Comparison of ENCODE assay signal across 8 cellular contexts in the genomic region with DNA sequence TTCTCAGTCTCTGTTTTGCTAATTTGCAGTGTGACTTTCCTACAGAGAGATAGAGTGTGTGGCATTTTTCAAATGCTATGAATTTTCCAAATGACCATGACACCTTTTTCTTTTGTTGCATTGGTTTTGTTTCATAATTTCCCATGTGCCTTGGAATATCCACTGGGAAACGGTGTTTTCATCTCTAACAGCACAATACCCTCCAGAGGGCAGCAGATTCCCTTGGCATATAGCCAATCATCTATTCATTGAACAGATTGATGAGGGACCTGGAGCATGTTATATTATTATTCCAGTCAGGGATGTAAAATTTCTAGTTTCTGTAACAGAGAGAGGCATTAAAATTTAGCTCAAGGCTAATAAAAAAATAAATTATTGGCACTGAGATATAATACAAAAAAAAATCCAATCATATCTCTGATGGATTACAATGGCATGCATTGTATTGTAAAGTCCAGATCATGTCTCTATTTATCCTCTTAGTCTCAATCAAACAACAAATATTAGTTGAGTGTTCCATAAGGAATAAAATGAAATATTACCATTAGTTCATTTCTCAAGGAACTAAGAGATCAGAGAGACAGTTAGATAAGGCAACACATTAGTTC. TPM values are rescaled to one million over a fixed set of nuclear protein-coding genes. Genes with fewer than 3 reads are reported as not detected.
DNase-seq lines count a peak whose midpoint lies in the region; ATAC-seq and TF ChIP-seq lines count a peak whose summit lies in the region.

No MANE protein-coding gene starts in this region.

- no peak for ATAC-seq in HG02840 (IDR thresholded peaks at IDR 0.05; ENCODE audit: low FRiP score, unreplicated experiment)
- no peak for ATAC-seq in HG03432 (IDR thresholded peaks at IDR 0.05; ENCODE audit: unreplicated experiment)

- no peak overlapping the region for H3K9ac ChIP-seq in Loucy (ENCODE audit: low read depth, low read length, poor library complexity, severe bottlenecking)

- TF ChIP-seq POLR2A in tibial nerve (IDR thresholded peaks at IDR 0.05), result no peak

- no peak overlapping the region for H2AFZ ChIP-seq in Loucy (ENCODE audit: low read length)

- H3K9me2 ChIP-seq in Loucy (replicated peaks; ENCODE audit: low read depth, low read length), result no peaks in the 10 kb centered on the region

- H4K20me1 ChIP-seq in Loucy (ENCODE audit: insufficient read depth, low read length, poor library complexity, severe bottlenecking), result no peaks in the 10 kb centered on the region

- DNase-seq in D341Med (ENCODE audit: low spot score) (peak; percentile 66), SK-N-DZ (ENCODE audit: low spot score) (peak; percentile 10), head of caudate nucleus (peak in 26 of 42 donors; percentile 8 to 83 (median 42)), tibial nerve (ENCODE audit: low spot score in 2 of 2) (peak in 1 of 2 donors; percentile 67), ureter (ENCODE audit: low spot score) (no peak)

- H3K27me3 ChIP-seq in Loucy (ENCODE audit: insufficient read depth, low read length, poor library complexity, severe bottlenecking) (no peaks in the 10 kb centered on the region), tibial nerve (no peaks in the 10 kb centered on the region)

- H3F3A ChIP-seq in Loucy (ENCODE audit: low read depth), result no peaks in the 10 kb centered on the region

- no peak overlapping the region for H3K4me3 ChIP-seq in Loucy (ENCODE audit: low read length, poor library complexity, severe bottlenecking)
- H3K4me3 ChIP-seq in tibial nerve, result no peak overlapping the region

- WGBS in tibial nerve, 2 donors, result 0% methylated on average over 1 of the region's 1 CpG

- H3K36me3 ChIP-seq in Loucy (ENCODE audit: insufficient read depth, low read length) (no peaks in the 10 kb centered on the region), tibial nerve (no peaks in the 10 kb centered on the region)

- intact Hi-C loops in head of caudate nucleus (cut with DNase I), result no loop called here

- H3K4me1 ChIP-seq in Loucy (ENCODE audit: insufficient read depth, low read length, poor library complexity, severe bottlenecking), result no peaks in the 10 kb centered on the region
- H3K4me1 ChIP-seq in tibial nerve, result no peaks in the 10 kb centered on the region

- no peak overlapping the region for H3K4me2 ChIP-seq in Loucy (ENCODE audit: low read depth, low read length, poor library complexity, severe bottlenecking)

- TF ChIP-seq EP300 in tibial nerve (IDR thresholded peaks at IDR 0.05), result peak in 1 of 2 donors; percentile 33

- TF ChIP-seq CTCF in Loucy (conservative IDR thresholded peaks at IDR 0.05; ENCODE audit: low read length), result peak; percentile 53
- peak; percentile 31 to 61 (median 35) for TF ChIP-seq CTCF in tibial nerve (IDR thresholded peaks at IDR 0.05)

- no peak overlapping the region for H3K27ac ChIP-seq in tibial nerve

- no peaks in the 10 kb centered on the region for H3K79me2 ChIP-seq in Loucy (ENCODE audit: insufficient read depth, low read length)

- H3K9me3 ChIP-seq in Loucy (ENCODE audit: insufficient read depth, low read depth, low read length) (no peaks in the 10 kb centered on the region), tibial nerve (no peaks in the 10 kb centered on the region)

RNA-seq across cellular contexts. Expression of gene NTN4, which starts 29.6 kb away (rescaled TPM):
- polyA plus RNA-seq in SK-N-DZ (2014; cell fraction: cytosol; rRNA removed), result 0.14 TPM in 1 of 2 replicates, not detected in the other
- polyA plus RNA-seq in SK-N-DZ (2014; cell fraction: nucleus; rRNA removed), result 0.19 TPM in 1 of 2 replicates, not detected in the other
- total RNA-seq in tibial nerve, result 10 to 100 TPM; 30.8 to 50.6 (median 32.2) TPM
- 97.7 TPM for total RNA-seq in ureter

RNA-seq across cellular contexts. Expression of gene SNRPF, which starts 38.6 kb away (rescaled TPM):
- polyA plus RNA-seq in SK-N-DZ (2014; cell fraction: cytosol; rRNA removed), result 23.3 and 23.5 TPM in 2 replicates
- polyA plus RNA-seq in SK-N-DZ (2014; cell fraction: nucleus; rRNA removed), result 17.9 and 23.2 TPM in 2 replicates
- 10 to 100 TPM in 1 of 4 donors, 1 to 10 TPM in 3; 6.6 to 12.9 (median 8.6) TPM for total RNA-seq in tibial nerve
- 29.1 TPM for total RNA-seq in ureter
